ENCODE assay signal across 2 cellular contexts in the genomic region with DNA sequence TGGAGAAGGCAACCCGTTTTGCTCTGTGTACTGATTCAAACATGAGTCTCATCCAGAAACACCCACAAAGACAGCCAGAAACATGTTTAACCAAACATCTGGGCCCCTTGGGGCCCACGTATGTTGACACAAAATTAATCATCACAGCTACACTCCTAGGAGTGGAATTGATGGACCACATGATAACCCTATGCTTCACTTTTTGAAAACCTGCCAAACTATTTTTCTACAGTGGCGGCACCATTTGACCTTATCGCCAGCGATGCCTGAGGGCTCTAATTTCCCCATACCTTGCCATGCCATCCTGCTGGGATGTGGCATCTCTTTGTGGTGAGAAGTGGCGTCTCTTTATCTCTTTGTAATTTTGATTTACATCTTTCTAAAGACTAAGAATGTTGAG.
TF ChIP-seq lines count a peak whose summit lies in the region.

No MANE protein-coding gene starts in this region.

TF ChIP-seq in SK-N-SH, 30 proteins besides CTCF, POLR2A, EP300 and RAD21 (continued from another document):
- no peak for TF ChIP-seq NRF1 (IDR thresholded peaks at IDR 0.05; ENCODE audit: low read depth, low read length)

TF ChIP-seq in SK-N-SH treated with all-trans-retinoic acid at 6 μM for 48 hours, 23 proteins besides CTCF, POLR2A, EP300 and RAD21 (continued from another document):
- TF ChIP-seq TCF4 (CRISPR knock-in tag; IDR thresholded peaks at IDR 0.05; ENCODE audit: borderline replicate concordance) (no peak), PPARA (CRISPR knock-in tag; IDR thresholded peaks at IDR 0.05; ENCODE audit: borderline replicate concordance) (no peak), ARNTL (CRISPR knock-in tag; IDR thresholded peaks at IDR 0.05; ENCODE audit: borderline replicate concordance, low read depth) (no peak), ZNF565 (CRISPR knock-in tag; conservative IDR thresholded peaks at IDR 0.05; ENCODE audit: low read depth) (no peak)
- TF ChIP-seq, protein P1, sequence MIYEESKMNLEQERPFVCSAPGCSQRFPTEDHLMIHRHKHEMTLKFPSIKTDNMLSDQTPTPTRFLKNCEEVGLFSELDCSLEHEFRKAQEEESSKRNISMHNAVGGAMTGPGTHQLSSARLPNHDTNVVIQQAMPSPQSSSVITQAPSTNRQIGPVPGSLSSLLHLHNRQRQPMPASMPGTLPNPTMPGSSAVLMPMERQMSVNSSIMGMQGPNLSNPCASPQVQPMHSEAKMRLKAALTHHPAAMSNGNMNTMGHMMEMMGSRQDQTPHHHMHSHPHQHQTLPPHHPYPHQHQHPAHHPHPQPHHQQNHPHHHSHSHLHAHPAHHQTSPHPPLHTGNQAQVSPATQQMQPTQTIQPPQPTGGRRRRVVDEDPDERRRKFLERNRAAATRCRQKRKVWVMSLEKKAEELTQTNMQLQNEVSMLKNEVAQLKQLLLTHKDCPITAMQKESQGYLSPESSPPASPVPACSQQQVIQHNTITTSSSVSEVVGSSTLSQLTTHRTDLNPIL (CRISPR knock-in tag; IDR thresholded peaks at IDR 0.05; ENCODE audit: low read depth), result no peak
TF ChIP-seq in SK-N-SH treated with all-trans-retinoic acid at 6 μM for 48 hours: peak in this region for 0.
